Comparison of ENCODE assay signal across 11 cellular contexts in the genomic region with DNA sequence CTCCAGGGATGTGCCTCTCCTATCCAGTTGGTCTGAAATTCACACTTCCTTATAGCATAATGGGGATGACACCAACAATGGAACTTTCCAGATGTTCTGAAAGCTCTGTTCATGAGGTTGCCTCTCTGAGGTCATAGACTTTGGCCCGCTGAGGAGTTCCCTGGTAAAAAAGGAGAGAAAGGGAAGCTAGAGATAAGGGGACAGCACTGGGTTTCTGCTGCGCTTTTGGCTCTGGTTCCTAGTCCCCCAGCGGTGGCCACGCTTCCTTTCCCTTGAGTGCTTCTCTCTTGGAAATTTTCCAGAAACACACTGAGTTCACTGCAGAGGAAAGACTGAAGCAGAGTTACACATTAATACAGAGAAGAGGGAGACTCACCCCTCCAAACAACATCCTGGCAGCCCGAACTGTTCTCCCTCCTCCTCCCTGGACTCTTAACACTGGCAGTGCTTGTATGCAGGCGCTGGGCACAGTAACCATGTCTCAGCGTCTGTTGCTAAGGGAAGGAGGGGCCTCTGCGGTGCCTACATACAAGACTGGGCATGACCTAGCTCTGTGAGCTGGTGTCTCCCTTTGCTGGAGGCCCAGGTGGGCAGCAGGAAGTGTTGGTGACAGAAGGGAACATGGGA. TPM values are rescaled to one million over a fixed set of nuclear protein-coding genes. Genes with fewer than 3 reads are reported as not detected.
DNase-seq lines count a peak whose midpoint lies in the region; ATAC-seq and TF ChIP-seq lines count a peak whose summit lies in the region.
"Had no signal": no experiment of that assay in that cellular context is flagged by ENCODE, and none has a peak within 500 bp of the region (broad histone marks: within the 10 kb centered on the region; RNA-seq: fewer than 3 reads in every experiment).

A gene with protein sequence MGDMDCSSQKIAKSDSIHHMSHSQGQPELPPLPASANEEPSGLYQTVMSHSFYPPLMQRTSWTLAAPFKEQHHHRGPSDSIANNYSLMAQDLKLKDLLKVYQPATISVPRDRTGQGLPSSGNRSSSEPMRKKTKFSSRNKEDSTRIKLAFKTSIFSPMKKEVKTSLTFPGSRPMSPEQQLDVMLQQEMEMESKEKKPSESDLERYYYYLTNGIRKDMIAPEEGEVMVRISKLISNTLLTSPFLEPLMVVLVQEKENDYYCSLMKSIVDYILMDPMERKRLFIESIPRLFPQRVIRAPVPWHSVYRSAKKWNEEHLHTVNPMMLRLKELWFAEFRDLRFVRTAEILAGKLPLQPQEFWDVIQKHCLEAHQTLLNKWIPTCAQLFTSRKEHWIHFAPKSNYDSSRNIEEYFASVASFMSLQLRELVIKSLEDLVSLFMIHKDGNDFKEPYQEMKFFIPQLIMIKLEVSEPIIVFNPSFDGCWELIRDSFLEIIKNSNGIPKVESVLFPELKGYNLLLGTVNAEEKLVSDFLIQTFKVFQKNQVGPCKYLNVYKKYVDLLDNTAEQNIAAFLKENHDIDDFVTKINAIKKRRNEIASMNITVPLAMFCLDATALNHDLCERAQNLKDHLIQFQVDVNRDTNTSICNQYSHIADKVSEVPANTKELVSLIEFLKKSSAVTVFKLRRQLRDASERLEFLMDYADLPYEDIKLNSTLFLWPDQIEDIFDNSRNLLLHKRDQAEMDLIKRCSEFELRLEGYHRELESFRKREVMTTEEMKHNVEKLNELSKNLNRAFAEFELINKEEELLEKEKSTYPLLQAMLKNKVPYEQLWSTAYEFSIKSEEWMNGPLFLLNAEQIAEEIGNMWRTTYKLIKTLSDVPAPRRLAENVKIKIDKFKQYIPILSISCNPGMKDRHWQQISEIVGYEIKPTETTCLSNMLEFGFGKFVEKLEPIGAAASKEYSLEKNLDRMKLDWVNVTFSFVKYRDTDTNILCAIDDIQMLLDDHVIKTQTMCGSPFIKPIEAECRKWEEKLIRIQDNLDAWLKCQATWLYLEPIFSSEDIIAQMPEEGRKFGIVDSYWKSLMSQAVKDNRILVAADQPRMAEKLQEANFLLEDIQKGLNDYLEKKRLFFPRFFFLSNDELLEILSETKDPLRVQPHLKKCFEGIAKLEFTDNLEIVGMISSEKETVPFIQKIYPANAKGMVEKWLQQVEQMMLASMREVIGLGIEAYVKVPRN (N-terminal part only) (minus strand): TSS at position 472 of the 627 bp plus-strand sequence. CDS start 527 bp downstream, outside the sequence.

- no peak within 1 kb of the TSS for H3K27ac ChIP-seq in mesendoderm (ENCODE audit: low read depth, low read length)
- H3K27ac ChIP-seq: tibial nerve had no signal

- no peak within 1 kb of the TSS for H4K5ac ChIP-seq in mesendoderm (ENCODE audit: low read length)

- H3K4me3 ChIP-seq in kidney epithelial cell (ENCODE audit: low read depth, low read length) (no peak within 1 kb of the TSS), mesendoderm (ENCODE audit: low read length) (no peak within 1 kb of the TSS)
- H3K4me3 ChIP-seq: tibial nerve had no signal

- TF ChIP-seq CTCF in kidney epithelial cell (IDR thresholded peaks at IDR 0.05; ENCODE audit: insufficient read depth, low read length, poor library complexity, severe bottlenecking): no peak

- no peak within 1 kb of the TSS for H3K56ac ChIP-seq in mesendoderm (ENCODE audit: low read length)

- H3K79me2 ChIP-seq in mesendoderm (ENCODE audit: control insufficient read depth, insufficient read depth, low read length): no peaks in the 10 kb centered on the region

- no CpG with 5 or more reads among the region's 8 CpGs for whole genome bisulfite sequencing in mesendoderm (ENCODE audit: extremely low coverage, insufficient coverage, low lambda C conversion rate)

- no peak within 1 kb of the TSS for H2BK5ac ChIP-seq in mesendoderm (ENCODE audit: low read length)

- no peak within 1 kb of the TSS for H2AK5ac ChIP-seq in mesendoderm (ENCODE audit: low read length)

- no peaks in the 10 kb centered on the region for H3K36me3 ChIP-seq in kidney epithelial cell (ENCODE audit: control insufficient read depth, insufficient read depth, low read length)
- no peaks in the 10 kb centered on the region for H3K36me3 ChIP-seq in mesendoderm (ENCODE audit: control insufficient read depth, insufficient read depth, low read length)
- H3K36me3 ChIP-seq: tibial nerve had no signal

- H2BK120ac ChIP-seq in mesendoderm (ENCODE audit: low read depth, low read length): no peak within 1 kb of the TSS

- no peaks in the 10 kb centered on the region for H3K79me1 ChIP-seq in mesendoderm (ENCODE audit: low read length)

- no peak within 1 kb of the TSS for H2BK15ac ChIP-seq in mesendoderm (replicated peaks; ENCODE audit: low read depth)

- DNase-seq in Caki2 (ENCODE audit: low read depth): peak; percentile 95
- DNase-seq in NCI-H1105 treated with DMSO at 0.1 percent for 48 hours (lab: John Stamatoyannopoulos, UW): peak; percentile 86
- DNase-seq in kidney epithelial cell (ENCODE audit: low read depth): peak; percentile 69
- no peak for DNase-seq in mesendoderm
- DNase-seq in HuH-7.5 (ENCODE audit: low spot score): no peak
- no peak for DNase-seq in NCI-H82 treated with DMSO at 0.1 percent for 48 hours (lab: John Stamatoyannopoulos, UW; ENCODE audit: unreplicated experiment)
- DNase-seq: head of caudate nucleus, natural killer cell had no signal

- in situ Hi-C loops in Caki2 (cut with HindIII; ENCODE audit: low pct_unique_long_range_greater_than_20kb, low sequenced_read_pairs): no loop called here

- no peak within 1 kb of the TSS for H3K4ac ChIP-seq in mesendoderm (ENCODE audit: low read depth, low read length)

- H3K4me2 ChIP-seq in mesendoderm (ENCODE audit: low read length): no peak within 1 kb of the TSS

- no peaks in the 10 kb centered on the region for H3K27me3 ChIP-seq in kidney epithelial cell (ENCODE audit: control insufficient read depth, insufficient read depth, low read length)
- H3K27me3 ChIP-seq in mesendoderm (ENCODE audit: insufficient read depth, low read length, poor library complexity): no peaks in the 10 kb centered on the region

- H3K4me1 ChIP-seq in mesendoderm (ENCODE audit: control insufficient read depth, low read depth, low read length): no peaks in the 10 kb centered on the region

- H3K18ac ChIP-seq in mesendoderm (ENCODE audit: low read length): no peak within 1 kb of the TSS

- ATAC-seq in SK-N-SH treated with all-trans-retinoic acid at 6 μM for 48 hours (peak; percentile 74), GM19463 (IDR thresholded peaks at IDR 0.05; ENCODE audit: unreplicated experiment) (no peak)
- ATAC-seq: natural killer cell had no signal

- no peak within 1 kb of the TSS for H3K9ac ChIP-seq in mesendoderm (ENCODE audit: low read length)

- no peak within 1 kb of the TSS for H3K23ac ChIP-seq in mesendoderm (ENCODE audit: low read length)

- no peak within 1 kb of the TSS for H4K8ac ChIP-seq in mesendoderm (ENCODE audit: low read depth, low read length)

TF ChIP-seq in SK-N-SH treated with all-trans-retinoic acid at 6 μM for 48 hours, 23 proteins besides CTCF, POLR2A, EP300 and RAD21:
- no peak for TF ChIP-seq ESRRG (CRISPR knock-in tag; IDR thresholded peaks at IDR 0.05)
TF ChIP-seq in SK-N-SH treated with all-trans-retinoic acid at 6 μM for 48 hours: peak in this region for 0.

RNA-seq across cellular contexts. Expression of the gene that starts here (rescaled TPM):
- total RNA-seq in Caki2 (2014; rRNA removed; shearing (Covaris generic); ENCODE audit: low replicate concordance): 0.17 TPM in 1 of 2 replicates, not detected in the other
- under 0.01 TPM in 1 of 2 replicates, not detected in the other for total RNA-seq in kidney epithelial cell
- 0.29 TPM for polyA plus RNA-seq in mesendoderm (2013, experiment 1 of 2)
- polyA plus RNA-seq in mesendoderm (2013, experiment 2 of 2): 0.25 TPM
- total RNA-seq: natural killer cell, tibial nerve had no signal

Comparison
In these comparisons a context has a peak if more than half of its experiments do, and no peak if none do; other contexts are left out.
1. Peak in DNase-seq in Caki2; RNA of the gene not detected or under 1 TPM.
2. Peak in DNase-seq in kidney epithelial cell; RNA of the gene not detected or under 1 TPM.